Comparison of ENCODE assay signal across 8 cellular contexts in the genomic region with DNA sequence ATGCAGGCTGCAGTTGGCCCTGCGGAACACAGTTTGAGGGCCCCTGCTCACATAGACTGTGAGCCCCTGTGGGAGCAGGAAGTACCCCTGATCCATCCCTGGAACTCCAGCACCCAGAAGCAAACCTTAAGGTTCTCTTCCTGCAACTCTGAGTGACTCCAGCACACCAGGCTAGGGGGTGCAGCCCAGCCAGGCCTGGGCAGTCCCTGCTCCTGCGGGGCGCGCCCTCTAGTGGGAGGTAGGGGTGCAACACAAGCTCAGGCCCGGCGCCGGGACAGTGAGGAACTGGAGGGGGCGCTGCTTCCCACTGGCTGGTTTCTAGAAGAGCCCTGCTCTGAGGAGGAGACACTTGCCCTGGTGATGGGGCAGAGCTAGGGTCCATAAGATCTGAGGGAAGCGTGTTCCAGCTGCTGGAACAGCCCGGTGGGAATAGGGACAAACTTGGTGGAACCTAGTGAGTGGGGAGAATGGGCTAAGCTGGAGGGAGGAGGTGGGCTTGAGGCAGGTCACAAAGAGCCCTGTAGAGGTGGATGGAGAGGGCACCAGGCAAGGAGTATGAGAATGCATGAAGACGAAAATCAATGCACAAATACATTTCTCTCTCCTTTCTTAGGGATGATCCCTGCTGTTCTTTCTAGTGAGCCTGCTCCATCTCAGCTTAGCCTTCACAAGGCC. TPM values are rescaled to one million over a fixed set of nuclear protein-coding genes. Genes with fewer than 3 reads are reported as not detected.
DNase-seq lines count a peak whose midpoint lies in the region; ATAC-seq and TF ChIP-seq lines count a peak whose summit lies in the region.

No MANE protein-coding gene starts in this region.

- peak; percentile 71 for DNase-seq in CD1c-positive myeloid dendritic cell (ENCODE audit: extremely low spot score)
- peak; percentile 62 for DNase-seq in HEK293T (ENCODE audit: extremely low spot score)
- peak; percentile 68 for DNase-seq in OCI-LY7 (ENCODE audit: low spot score)
- peak; percentile 71 for DNase-seq in activated T-cell treated with anti-CD3 and anti-CD28 coated beads, Interleukin-2, amount 50 U/mL, for 24 hours
- peak; percentile 9 to 46 for DNase-seq in foreskin fibroblast
- peak; percentile 56 for DNase-seq in retina
- no peak for DNase-seq in DMS79 (lab: John Stamatoyannopoulos, UW)

- H4K20me1 ChIP-seq in OCI-LY7 (ENCODE audit: insufficient read depth, low read length) = no peaks in the 10 kb centered on the region

- no peak overlapping the region for H2AFZ ChIP-seq in OCI-LY7 (ENCODE audit: low read length)

- BruUV-seq in OCI-LY7 (replicated peaks; lab: Mats Ljungman, UMichigan) = no TSS peak

- no peaks in the 10 kb centered on the region for H3K9me3 ChIP-seq in OCI-LY7 (ENCODE audit: low read length)

- H3K27ac Mint-ChIP-seq in activated T-cell treated with anti-CD3 and anti-CD28 coated beads, Interleukin-2, amount 50 U/mL, for 24 hours = no peak overlapping the region

- peaks cover 71% of the 10 kb centered on the region for H3K36me3 Mint-ChIP-seq in activated T-cell treated with anti-CD3 and anti-CD28 coated beads, Interleukin-2, amount 50 U/mL, for 24 hours (ENCODE audit: low read depth)

- H3K4me3 Mint-ChIP-seq in activated T-cell treated with anti-CD3 and anti-CD28 coated beads, Interleukin-2, amount 50 U/mL, for 24 hours = no peak overlapping the region

- no peak overlapping the region for H3K27ac ChIP-seq in OCI-LY7 (ENCODE audit: low read depth, low read length, poor library complexity, severe bottlenecking)

- no peaks in the 10 kb centered on the region for H3K27me3 Mint-ChIP-seq in activated T-cell treated with anti-CD3 and anti-CD28 coated beads, Interleukin-2, amount 50 U/mL, for 24 hours

- ATAC-seq in GM19324 (IDR thresholded peaks at IDR 0.05; ENCODE audit: low FRiP score, unreplicated experiment) = no peak

- CTCF ChIA-PET in HEK293T (lab: Yijun Ruan, JAX) = interaction anchor here (0.5 to 1.0 kb wide), 6 partner anchors 10 to 1041 kb away, joined by 3 to 5 read pairs (median 3); no protein-coding TSS in a partner anchor
- CTCF ChIA-PET in OCI-LY7 (lab: Charles Lee; ENCODE audit: unreplicated experiment) = no interaction called here

- H3K36me3 ChIP-seq in OCI-LY7 (ENCODE audit: insufficient read depth, low read length) = peaks cover 21% of the 10 kb centered on the region

- TF ChIP-seq CTCF in OCI-LY7 (conservative IDR thresholded peaks at IDR 0.05; ENCODE audit: low read length) (peak; percentile 100), foreskin fibroblast (IDR thresholded peaks at IDR 0.05; ENCODE audit: low read depth, low read length) (peak; percentile 89)

- H3K4me3 ChIP-seq in OCI-LY7 (ENCODE audit: low read depth, low read length, poor library complexity, severe bottlenecking) (no peak overlapping the region), foreskin fibroblast (ENCODE audit: low read depth in 1 of 2, low read length in 2 of 2) (no peak overlapping the region)

- H3K79me2 ChIP-seq in OCI-LY7 (ENCODE audit: insufficient read depth, low read depth, low read length) = no peaks in the 10 kb centered on the region

- H3K9me2 ChIP-seq in OCI-LY7 (ENCODE audit: insufficient read depth, low read length) = no peaks in the 10 kb centered on the region

- H3K4me1 Mint-ChIP-seq in activated T-cell treated with anti-CD3 and anti-CD28 coated beads, Interleukin-2, amount 50 U/mL, for 24 hours (ENCODE audit: low read depth) = peaks cover 20% of the 10 kb centered on the region

- peaks cover 5% of the 10 kb centered on the region for H3K9me3 Mint-ChIP-seq in activated T-cell treated with anti-CD3 and anti-CD28 coated beads, Interleukin-2, amount 50 U/mL, for 24 hours

- H3K4me2 ChIP-seq in OCI-LY7 (ENCODE audit: low read length) = no peak overlapping the region

- peaks cover 6% of the 10 kb centered on the region for H3K4me1 ChIP-seq in OCI-LY7 (ENCODE audit: insufficient read depth, low read length, poor library complexity, severe bottlenecking)

- POLR2A ChIA-PET in HEK293T (lab: Yijun Ruan, JAX) (no interaction called here), OCI-LY7 (lab: Charles Lee) (no interaction called here)

- intact Hi-C loops in OCI-LY7 (cut with micrococcal nuclease; ENCODE audit: unreplicated experiment) = loop anchor here (5.0 kb wide), 1 partner anchor 968 kb away; no protein-coding TSS in a partner anchor

TF ChIP-seq in HEK293T, 16 proteins besides CTCF, POLR2A, EP300 and RAD21:
- TF ChIP-seq ELF4 (IDR thresholded peaks at IDR 0.05) = no peak
- TF ChIP-seq FOXA1 (IDR thresholded peaks at IDR 0.05) = no peak
- no peak for TF ChIP-seq HDGF (IDR thresholded peaks at IDR 0.05; ENCODE audit: borderline replicate concordance)
- no peak for TF ChIP-seq CTBP1 (IDR thresholded peaks at IDR 0.05; ENCODE audit: borderline replicate concordance)
- TF ChIP-seq BHLHE40 (IDR thresholded peaks at IDR 0.05; ENCODE audit: borderline replicate concordance) = no peak
- no peak for TF ChIP-seq SUZ12 (IDR thresholded peaks at IDR 0.05)
- TF ChIP-seq ZNF384 (IDR thresholded peaks at IDR 0.05) = no peak
- TF ChIP-seq L3MBTL2 (conservative IDR thresholded peaks at IDR 0.05) = no peak
- TF ChIP-seq NFRKB (IDR thresholded peaks at IDR 0.05) = no peak
- TF ChIP-seq FOXM1 (IDR thresholded peaks at IDR 0.05; ENCODE audit: borderline replicate concordance) = no peak
- TF ChIP-seq, protein P1, sequence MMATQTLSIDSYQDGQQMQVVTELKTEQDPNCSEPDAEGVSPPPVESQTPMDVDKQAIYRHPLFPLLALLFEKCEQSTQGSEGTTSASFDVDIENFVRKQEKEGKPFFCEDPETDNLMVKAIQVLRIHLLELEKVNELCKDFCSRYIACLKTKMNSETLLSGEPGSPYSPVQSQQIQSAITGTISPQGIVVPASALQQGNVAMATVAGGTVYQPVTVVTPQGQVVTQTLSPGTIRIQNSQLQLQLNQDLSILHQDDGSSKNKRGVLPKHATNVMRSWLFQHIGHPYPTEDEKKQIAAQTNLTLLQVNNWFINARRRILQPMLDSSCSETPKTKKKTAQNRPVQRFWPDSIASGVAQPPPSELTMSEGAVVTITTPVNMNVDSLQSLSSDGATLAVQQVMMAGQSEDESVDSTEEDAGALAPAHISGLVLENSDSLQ (IDR thresholded peaks at IDR 0.05) = no peak
- no peak for TF ChIP-seq LEF1 (IDR thresholded peaks at IDR 0.05; ENCODE audit: borderline replicate concordance)
- no peak for TF ChIP-seq FOXK2 (IDR thresholded peaks at IDR 0.05)
- no peak for TF ChIP-seq TARDBP (IDR thresholded peaks at IDR 0.05)
- TF ChIP-seq ARNT (IDR thresholded peaks at IDR 0.05) = no peak
- TF ChIP-seq SP1 (IDR thresholded peaks at IDR 0.05) = no peak
TF ChIP-seq in HEK293T: peak in this region for 0.

RNA-seq across cellular contexts. Expression of gene ZSCAN5A, which starts 5.0 kb away (rescaled TPM):
- 9.9 and 19.2 TPM in 2 replicates for total RNA-seq in OCI-LY7 (2014; rRNA removed; shearing (Covaris generic))
- total RNA-seq in OCI-LY7 (2022) = 14.4 and 16.2 TPM in 2 replicates

RNA-seq across cellular contexts. Expression of gene EDDM13, which starts 37.1 kb away (rescaled TPM):
- not detected in 2 replicates for total RNA-seq in OCI-LY7 (2014; rRNA removed; shearing (Covaris generic))
- not detected in 2 replicates for total RNA-seq in OCI-LY7 (2022)
